In the genomic region with DNA sequence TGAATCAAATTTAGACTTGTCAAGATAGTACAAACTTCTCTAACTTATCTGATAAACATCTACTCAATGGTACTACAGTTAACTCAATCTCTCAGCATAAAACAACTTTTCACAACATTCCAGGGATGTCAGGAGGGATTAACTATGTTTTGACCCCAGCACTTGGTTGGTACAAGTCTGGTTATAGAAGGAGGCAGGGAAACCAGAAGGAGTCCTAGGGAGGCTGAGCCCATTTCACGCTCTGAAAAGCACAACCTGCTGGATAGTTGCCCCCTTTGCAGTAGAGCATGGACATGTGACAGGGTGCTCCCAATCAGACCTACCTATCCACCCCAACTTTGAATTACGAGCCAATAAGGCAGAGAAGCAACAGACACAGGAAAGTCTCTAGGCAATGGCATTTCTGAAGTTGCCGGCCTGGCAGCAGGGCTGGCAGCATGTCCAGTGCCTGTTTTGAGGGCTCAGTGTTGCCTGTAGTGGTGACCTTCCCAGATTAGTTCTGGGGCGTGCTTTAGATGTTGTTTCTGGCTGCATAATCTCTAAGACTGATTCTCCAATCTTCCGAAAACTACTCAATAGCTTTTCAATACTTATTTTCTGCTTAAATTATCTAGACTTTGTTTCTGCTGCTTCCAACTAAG, we compare ENCODE assay signal across 17 cellular contexts. TPM values are rescaled to one million over a fixed set of nuclear protein-coding genes. Genes with fewer than 3 reads are reported as not detected.
DNase-seq lines count a peak whose midpoint lies in the region; ATAC-seq, FAIRE-seq and TF ChIP-seq lines count a peak whose summit lies in the region.
"Had no signal": no experiment of that assay in that cellular context is flagged by ENCODE, and none has a peak within 500 bp of the region (broad histone marks: within the 10 kb centered on the region; RNA-seq: fewer than 3 reads in every experiment).

No MANE protein-coding gene starts in this region.

- H3K36me3 ChIP-seq in heart left ventricle (no peaks in the 10 kb centered on the region), astrocyte (ENCODE audit: insufficient read depth, low read length) (no peaks in the 10 kb centered on the region), left lung (no peaks in the 10 kb centered on the region)
- H3K36me3 ChIP-seq: right lobe of liver had no signal

- H3K4me3 ChIP-seq in heart left ventricle, result no peak overlapping the region
- H3K4me3 ChIP-seq in astrocyte (ENCODE audit: insufficient read depth, low read depth, low read length), result no peak overlapping the region
- H3K4me3 ChIP-seq in left lung, result no peak overlapping the region
- H3K4me3 ChIP-seq: right lobe of liver had no signal

- TF ChIP-seq CTCF in heart left ventricle (IDR thresholded peaks at IDR 0.05), result no peak
- TF ChIP-seq CTCF in astrocyte (IDR thresholded peaks at IDR 0.05; ENCODE audit: insufficient read depth, low read depth, low read length), result no peak
- no peak for TF ChIP-seq CTCF in left lung (IDR thresholded peaks at IDR 0.05)

- no peaks in the 10 kb centered on the region for H3K27me3 Mint-ChIP-seq in astrocyte (ENCODE audit: low read depth, unreplicated experiment)

- no peaks in the 10 kb centered on the region for H3K9me3 ChIP-seq in heart left ventricle
- H3K9me3 ChIP-seq in astrocyte (ENCODE audit: insufficient read depth, low read depth, low read length), result no peaks in the 10 kb centered on the region
- no peaks in the 10 kb centered on the region for H3K9me3 ChIP-seq in left lung
- H3K9me3 ChIP-seq: right lobe of liver had no signal

- peak overlapping the region; percentile 93 for H3K27ac Mint-ChIP-seq in astrocyte (ENCODE audit: unreplicated experiment)

- H3K4me1 ChIP-seq in heart left ventricle (peaks cover 0 to 37% (median 0%) of the 10 kb centered on the region in 12 donors), astrocyte (ENCODE audit: insufficient read depth, low read length) (peaks cover 11% of the 10 kb centered on the region), left lung (no peaks in the 10 kb centered on the region)
- H3K4me1 ChIP-seq: right lobe of liver had no signal

- peak overlapping the region; percentile 55 for H2AFZ ChIP-seq in astrocyte (ENCODE audit: low read depth, low read length)

- H3K9ac ChIP-seq in astrocyte (ENCODE audit: low read length), result peak overlapping the region; percentile 8

- H3K4me3 Mint-ChIP-seq in astrocyte (ENCODE audit: unreplicated experiment), result peak overlapping the region; percentile 5

- H3K79me2 ChIP-seq in astrocyte (ENCODE audit: insufficient read depth, low read length), result no peaks in the 10 kb centered on the region

- H3K9me3 Mint-ChIP-seq in astrocyte (ENCODE audit: unreplicated experiment), result peaks cover 8% of the 10 kb centered on the region

- no peak for TF ChIP-seq POLR2A in heart left ventricle (IDR thresholded peaks at IDR 0.05)

- H3K4me1 Mint-ChIP-seq in astrocyte (ENCODE audit: low read depth, unreplicated experiment), result peaks cover 17% of the 10 kb centered on the region

- WGBS in heart left ventricle, 4 donors, result 68 to 86% (median 79%) methylated on average over 5 of the region's 5 CpGs

- no peaks in the 10 kb centered on the region for H3K36me3 Mint-ChIP-seq in astrocyte (ENCODE audit: low read depth, unreplicated experiment)

- DNase-seq in heart left ventricle (peak in 1 of 5 donors; percentile 39), left ventricle myocardium superior (no peak), astrocyte (ENCODE audit: low read depth) (peak; percentile 50), left lung (no peak), SIG-M5 treated with dmso at 0.1 percent for 504 hours (lab: John Stamatoyannopoulos, UW; ENCODE audit: unreplicated experiment) (no peak), T1000 (lab: John Stamatoyannopoulos, UW) (no peak), globus pallidus (ENCODE audit: low spot score) (no peak), OCI-M2 (lab: John Stamatoyannopoulos, UW; ENCODE audit: unreplicated experiment) (no peak)
- DNase-seq: activated CD4-positive, CD25-positive, alpha-beta regulatory T cell treated with anti-CD3 and anti-CD28 coated beads, Interleukin-2, amount 50 U/mL, for 72 hours; activated effector memory CD4-positive, alpha-beta T cell treated with Interleukin-2 at 50 U/mL for 16 hours; cerebellar nuclear complex; foreskin melanocyte; GOT3; NCI-H2227 treated with DMSO at 0.1 percent for 48 hours; right lobe of liver; SHP77 had no signal

- no peaks in the 10 kb centered on the region for H4K20me1 ChIP-seq in astrocyte (ENCODE audit: insufficient read depth, low read length)

- FAIRE-seq in astrocyte (lab: Jason Lieb, UNC), result peak; percentile 39

- intact Hi-C loops in heart left ventricle (cut with DNase I), result no loop called here
- intact Hi-C loops in left ventricle myocardium superior (cut with micrococcal nuclease), result no loop called here
- intact Hi-C loops in left lung (cut with DNase I), result no loop called here

- H3K4me2 ChIP-seq in astrocyte (ENCODE audit: low read length), result peak overlapping the region; percentile 71

- no peaks in the 10 kb centered on the region for H3K27me3 ChIP-seq in heart left ventricle
- no peaks in the 10 kb centered on the region for H3K27me3 ChIP-seq in astrocyte (ENCODE audit: insufficient read depth, low read length)
- H3K27me3 ChIP-seq in left lung, result no peaks in the 10 kb centered on the region
- H3K27me3 ChIP-seq: right lobe of liver had no signal

- peak overlapping the region in 2 of 12 donors; percentile 17 to 80 for H3K27ac ChIP-seq in heart left ventricle
- peak overlapping the region; percentile 54 for H3K27ac ChIP-seq in astrocyte (ENCODE audit: low read depth, low read length)
- peak overlapping the region in 1 of 2 donors; percentile 11 for H3K27ac ChIP-seq in left lung
- H3K27ac ChIP-seq: 22Rv1, right lobe of liver had no signal

- peak in 3 of 4 donors; percentile 55 to 62 (median 56) for ATAC-seq in heart left ventricle
- no peak for ATAC-seq in left ventricle myocardium superior
- peak; percentile 23 for ATAC-seq in left lung

RNA-seq across cellular contexts. Expression of a gene that starts 8.2 kb away (rescaled TPM):
- total RNA-seq in heart left ventricle, result not detected
- not detected for polyA plus RNA-seq in heart left ventricle
- not detected for total RNA-seq in left ventricle myocardium superior
- not detected in 2 replicates for total RNA-seq in astrocyte
- total RNA-seq in left lung, result 1 to 10 TPM in 1 of 2 donors, not detected in 1; 2.2 TPM
- total RNA-seq: right lobe of liver had no signal

RNA-seq across cellular contexts. Expression of a gene that starts 28.8 kb away (rescaled TPM):
- total RNA-seq in heart left ventricle, result 10 to 100 TPM; 44.7 to 77.6 (median 58.1) TPM
- 10 to 100 TPM; 21.4 to 51.7 TPM for polyA plus RNA-seq in heart left ventricle
- total RNA-seq in left ventricle myocardium superior, result 51.2 TPM
- 44.2 and 49.9 TPM in 2 replicates for total RNA-seq in astrocyte
- 100 to 1,000 TPM in 1 of 2 donors, 10 to 100 TPM in 1; 89.2 to 126 TPM for total RNA-seq in left lung

RNA-seq across cellular contexts. Expression of a gene that starts 31.9 kb away (rescaled TPM):
- total RNA-seq in heart left ventricle, result 10 to 100 TPM in 8 of 9 donors, 1 to 10 TPM in 1; 9.9 to 25.8 (median 18.1) TPM
- polyA plus RNA-seq in heart left ventricle, result 10 to 100 TPM in 1 of 2 donors, 1 to 10 TPM in 1; 4.5 to 17.3 TPM
- total RNA-seq in left ventricle myocardium superior, result 16.8 TPM
- total RNA-seq in astrocyte, result 44.8 and 47.1 TPM in 2 replicates
- 10 to 100 TPM; 43.1 to 44.7 TPM for total RNA-seq in left lung
